In genomic region chr19:2816641-2817040, GRCh38 we compare ENCODE assay signal across 14 cellular contexts. TPM values are rescaled to one million over a fixed set of nuclear protein-coding genes. Genes with fewer than 3 reads are reported as not detected.
"Had no signal": no experiment of that assay in that cellular context is flagged by ENCODE, and none has a peak within 500 bp of the region (broad histone marks: within the 10 kb centered on the region; RNA-seq: fewer than 3 reads in every experiment).

No MANE protein-coding gene starts in this region.

- H3K27ac ChIP-seq: colonic mucosa, gastroesophageal sphincter, upper lobe of left lung, uterus had no signal

- H3K27me3 ChIP-seq: colonic mucosa, esophagus squamous epithelium, gastroesophageal sphincter, upper lobe of left lung, uterus had no signal

- DNase-seq: colonic mucosa; esophagus squamous epithelium; kidney glomerular epithelial cell; mesendoderm; naive thymus-derived CD8-positive, alpha-beta T cell; occipital lobe; stimulated activated naive CD4-positive, alpha-beta T cell; uterus had no signal

- H3K4me1 ChIP-seq: colonic mucosa, uterus had no signal

- H3K9me3 Mint-ChIP-seq: naive thymus-derived CD8-positive, alpha-beta T cell had no signal

- H3K36me3 ChIP-seq: uterus had no signal

- H3K27me3 Mint-ChIP-seq: naive thymus-derived CD8-positive, alpha-beta T cell had no signal

- H3K9me3 ChIP-seq: colonic mucosa, esophagus squamous epithelium, gastroesophageal sphincter, mucosa of descending colon, upper lobe of left lung, uterus had no signal

- H3K36me3 Mint-ChIP-seq: naive thymus-derived CD8-positive, alpha-beta T cell had no signal

- H3K4me3 ChIP-seq: colonic mucosa, esophagus squamous epithelium, gastroesophageal sphincter, mucosa of descending colon, upper lobe of left lung, uterus had no signal

RNA-seq across cellular contexts. Expression of gene ZNF556, which starts 50.5 kb away (rescaled TPM):
- total RNA-seq: lung microvascular endothelial cell; naive thymus-derived CD8-positive, alpha-beta T cell; pulmonary artery endothelial cell; upper lobe of left lung had no signal
- polyA plus RNA-seq: liver; naive thymus-derived CD8-positive, alpha-beta T cell had no signal
